ENCODE assay signal across 8 cellular contexts in genomic region chr12:12718382-12718761, GRCh38. TPM values are rescaled to one million over a fixed set of nuclear protein-coding genes. Genes with fewer than 3 reads are reported as not detected.
A peak's percentile ranks its signal among the peaks of the same experiment; 100 is the strongest.
DNase-seq lines count a peak whose midpoint lies in the region; ATAC-seq and TF ChIP-seq lines count a peak whose summit lies in the region.

No MANE protein-coding gene starts in this region.

- H3K9me3 Mint-ChIP-seq in naive thymus-derived CD4-positive, alpha-beta T cell = peaks cover 0 to 2% (median 0%) of the 10 kb centered on the region in 11 donors

- peaks cover 16 to 36% (median 31%) of the 10 kb centered on the region in 3 experiments for H3K36me3 ChIP-seq in naive thymus-derived CD4-positive, alpha-beta T cell (ENCODE audit: control insufficient read depth in 2 of 3, insufficient read depth in 3 of 3, low read length in 3 of 3)

- TF ChIP-seq CTCF in C4-2B (conservative IDR thresholded peaks at IDR 0.05) = no peak
- TF ChIP-seq CTCF in LNCaP clone FGC (IDR thresholded peaks at IDR 0.05; ENCODE audit: control insufficient read depth, extremely low read depth, insufficient read depth) = no peak
- no peak for TF ChIP-seq CTCF in choroid plexus epithelial cell (conservative IDR thresholded peaks at IDR 0.05; ENCODE audit: low read depth, low read length)

- no peaks in the 10 kb centered on the region for H3K9me3 ChIP-seq in naive thymus-derived CD4-positive, alpha-beta T cell (ENCODE audit: control insufficient read depth in 2 of 3, low read length in 3 of 3)

- peak overlapping the region; percentile 87 to 100 (median 98) for H3K4me3 Mint-ChIP-seq in naive thymus-derived CD4-positive, alpha-beta T cell

- no peak for ATAC-seq in naive thymus-derived CD4-positive, alpha-beta T cell
- ATAC-seq in GM19328 (IDR thresholded peaks at IDR 0.05; ENCODE audit: unreplicated experiment) = no peak

- peak overlapping the region; percentile 99 for H3K27ac ChIP-seq in C4-2B
- peak overlapping the region; percentile 99 for H3K27ac ChIP-seq in naive thymus-derived CD4-positive, alpha-beta T cell (ENCODE audit: low read depth, low read length)

- intact Hi-C loops in naive thymus-derived CD4-positive, alpha-beta T cell (cut with micrococcal nuclease) = loop anchor here (5.0 kb wide), 4 partner anchors 106 to 1066 kb away; partner anchors contain the start of gene CREBL2 (in 1 of the 2)

- POLR2A ChIA-PET in naive thymus-derived CD4-positive, alpha-beta T cell (lab: Charles Lee) = interaction anchor here (0.8 to 35.7 kb wide), 14 partner anchors 2 to 360 kb away, joined by 3 to 1179 read pairs (median 8); partner anchors contain the start of genes BORCS5, CDKN1B, CREBL2 and GPR19

- peak overlapping the region; percentile 96 for H3K4me3 ChIP-seq in LNCaP clone FGC (ENCODE audit: low read depth, low read length)
- peak overlapping the region; percentile 97 for H3K4me3 ChIP-seq in choroid plexus epithelial cell (ENCODE audit: low read depth, low read length)
- H3K4me3 ChIP-seq in naive thymus-derived CD4-positive, alpha-beta T cell (ENCODE audit: low read length) = peak overlapping the region; percentile 94

- peak overlapping the region; percentile 97 to 99 (median 98) for H3K27ac Mint-ChIP-seq in naive thymus-derived CD4-positive, alpha-beta T cell

- H3K4me1 ChIP-seq in naive thymus-derived CD4-positive, alpha-beta T cell (ENCODE audit: control insufficient read depth in 2 of 2, insufficient read depth in 2 of 2, low read length in 2 of 2) = peaks cover 18 to 29% of the 10 kb centered on the region in 2 donors

- DNase-seq in LNCaP clone FGC (ENCODE audit: low read depth) = no peak
- peak; percentile 15 for DNase-seq in choroid plexus epithelial cell (ENCODE audit: low read depth)
- peak in 2 of 9 donors; percentile 24 to 38 for DNase-seq in naive thymus-derived CD4-positive, alpha-beta T cell
- DNase-seq in NCI-H2171 treated with DMSO at 0.1 percent for 48 hours (lab: John Stamatoyannopoulos, UW) = no peak
- no peak for DNase-seq in NCI-H524 (lab: John Stamatoyannopoulos, UW)
- no peak for DNase-seq in SHP77 (lab: John Stamatoyannopoulos, UW)

- no peaks in the 10 kb centered on the region for H3K27me3 Mint-ChIP-seq in naive thymus-derived CD4-positive, alpha-beta T cell

- no peaks in the 10 kb centered on the region for H3K27me3 ChIP-seq in naive thymus-derived CD4-positive, alpha-beta T cell (ENCODE audit: control insufficient read depth in 2 of 2, insufficient read depth in 2 of 2, low read length in 2 of 2)

- CTCF ChIA-PET in naive thymus-derived CD4-positive, alpha-beta T cell (lab: Charles Lee) = interaction anchor here (1.7 to 4.1 kb wide), 2 partner anchors 18 to 75 kb away, joined by 4 to 27 read pairs; no protein-coding TSS in a partner anchor

- peaks cover 20 to 50% (median 41%) of the 10 kb centered on the region in 5 donors for H3K36me3 Mint-ChIP-seq in naive thymus-derived CD4-positive, alpha-beta T cell

- peaks cover 35 to 61% (median 48%) of the 10 kb centered on the region in 7 donors for H3K4me1 Mint-ChIP-seq in naive thymus-derived CD4-positive, alpha-beta T cell

RNA-seq across cellular contexts. Expression of gene CDKN1B, which starts 1.2 kb away (rescaled TPM):
- 100 to 1,000 TPM; 105 to 205 (median 191) TPM for total RNA-seq in naive thymus-derived CD4-positive, alpha-beta T cell
- polyA plus RNA-seq in naive thymus-derived CD4-positive, alpha-beta T cell = 10 to 100 TPM; 15.1 to 32.8 TPM

RNA-seq across cellular contexts. Expression of gene GPR19, which starts 22.4 kb away (rescaled TPM):
- 10 to 100 TPM in 1 of 5 experiments, 1 to 10 TPM in 3, under 1 TPM in 1; 0.69 to 10.4 (median 2.7) TPM for total RNA-seq in naive thymus-derived CD4-positive, alpha-beta T cell
- under 1 TPM; 0.17 to 0.52 TPM for polyA plus RNA-seq in naive thymus-derived CD4-positive, alpha-beta T cell
